Comparison of ENCODE assay signal across 14 cellular contexts in genomic region chr9:7783635-7784063, GRCh38.
"Had no signal": no experiment of that assay in that cellular context is flagged by ENCODE, and none has a peak within 500 bp of the region (broad histone marks: within the 10 kb centered on the region; RNA-seq: fewer than 3 reads in every experiment).

No MANE protein-coding gene starts in this region.

- FAIRE-seq: small intestine had no signal

- H3K4me1 ChIP-seq: esophagus squamous epithelium, gastroesophageal sphincter, left lung, lower lobe of right lung, upper lobe of left lung, uterus had no signal

- ATAC-seq: gastroesophageal sphincter, left lung, lower lobe of right lung had no signal

- H3K36me3 ChIP-seq: esophagus squamous epithelium, gastroesophageal sphincter, left lung, lower lobe of right lung, right atrium auricular region, upper lobe of left lung, uterus had no signal

- H3K4me3 ChIP-seq: esophagus squamous epithelium, gastroesophageal sphincter, left lung, lower lobe of right lung, right atrium auricular region, tibial artery, upper lobe of left lung, uterus had no signal

- H3K9me3 ChIP-seq: esophagus squamous epithelium, gastroesophageal sphincter, left lung, lower lobe of right lung, right atrium auricular region, tibial artery, upper lobe of left lung, uterus had no signal

- DNase-seq: esophagus squamous epithelium; foreskin fibroblast; glutamatergic neuron; left lung; lower lobe of right lung; naive B cell; small intestine; stimulated activated CD4-positive, alpha-beta T cell treated with anti-CD3 and anti-CD28 coated beads, Interleukin-12 subunit alpha, Interleukin-12 subunit beta, amount 100 ng/mL, for 4 hours; stimulated activated CD4-positive, alpha-beta T cell treated with anti-CD3 and anti-CD28 coated beads, Interleukin-2, amount 100 ng/mL, for 48 hours; tibial artery; upper lobe of left lung; uterus had no signal

- H3K27ac ChIP-seq: esophagus squamous epithelium, gastroesophageal sphincter, left lung, lower lobe of right lung, right atrium auricular region, tibial artery, upper lobe of left lung, uterus had no signal

- H3K27me3 ChIP-seq: esophagus squamous epithelium, gastroesophageal sphincter, left lung, right atrium auricular region, tibial artery, upper lobe of left lung, uterus had no signal
